Comparison of ENCODE assay signal across 3 cellular contexts in the genomic region with DNA sequence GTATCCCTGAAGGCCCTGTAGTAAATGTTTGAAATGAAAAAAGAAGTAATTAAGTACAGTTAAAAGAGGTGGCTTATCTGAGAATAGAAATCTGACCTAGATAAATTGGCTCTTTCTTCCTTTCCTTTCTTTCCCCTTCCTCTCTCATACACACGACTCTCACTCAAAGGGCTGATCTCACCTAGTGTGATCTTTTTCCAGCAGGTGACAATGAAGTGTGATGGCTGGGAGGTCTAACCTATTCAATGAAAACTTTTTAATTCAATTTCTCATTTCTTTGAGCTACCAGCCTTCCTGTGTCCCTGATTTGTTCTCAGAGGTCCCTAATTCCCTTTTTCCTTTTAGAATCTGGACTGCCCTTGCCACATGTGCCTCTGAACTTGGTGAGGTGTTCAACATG.
"Had no signal": no experiment of that assay in that cellular context is flagged by ENCODE, and none has a peak within 500 bp of the region (broad histone marks: within the 10 kb centered on the region; RNA-seq: fewer than 3 reads in every experiment).

No MANE protein-coding gene starts in this region.

- H3K4me3 ChIP-seq: GM12878 had no signal

- DNase-seq: GDM1, GF-D8 had no signal

- ATAC-seq: GM12878 had no signal
